Comparison of ENCODE assay signal across 1 cellular context in the genomic region with DNA sequence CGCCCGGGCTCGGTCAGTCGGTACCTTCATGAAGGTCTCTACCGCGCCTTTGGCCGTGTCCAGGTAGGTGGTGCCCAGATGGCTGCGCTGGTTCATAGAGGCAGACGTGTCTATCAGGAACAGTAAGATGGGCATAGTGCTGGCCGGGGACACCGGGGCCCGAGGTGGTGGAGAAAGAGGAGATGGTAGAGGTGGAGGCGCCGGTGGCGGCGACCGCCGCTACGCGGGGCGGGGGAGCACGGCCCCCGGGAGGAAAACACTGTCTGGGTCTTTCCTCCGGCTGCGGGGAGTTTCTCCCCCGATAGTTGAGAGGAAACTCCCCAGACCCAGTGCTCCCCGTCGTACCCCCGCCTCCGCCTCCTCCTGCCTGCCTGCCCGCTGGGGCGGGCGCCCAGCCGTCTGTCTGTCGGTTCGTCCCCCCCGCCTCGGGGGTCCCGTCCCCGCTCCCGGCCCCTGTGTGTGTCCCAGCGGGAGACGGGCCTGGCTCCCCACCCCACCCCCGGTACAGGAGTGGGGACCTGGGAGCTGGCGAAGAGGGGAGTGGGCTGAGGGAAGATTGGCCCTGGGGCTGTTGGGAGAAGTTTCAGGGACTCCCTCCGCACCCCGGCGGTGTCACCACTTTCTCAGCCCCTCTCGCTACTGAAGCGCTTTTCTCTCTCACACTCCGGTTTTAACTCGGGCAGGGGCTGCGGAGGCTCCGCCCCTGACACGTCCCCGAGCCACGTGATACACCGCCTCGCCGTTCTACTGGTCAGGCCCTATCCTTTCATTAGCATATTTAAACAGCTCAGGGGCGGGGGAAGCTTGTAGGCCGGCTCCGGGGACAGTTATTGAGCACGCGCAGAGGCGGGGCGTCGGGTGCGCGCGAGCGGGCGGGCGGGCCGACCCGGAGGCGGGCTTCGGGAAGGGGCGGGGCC.
TF ChIP-seq lines count a peak whose summit lies in the region.

TSS of gene INTS6 (minus strand) at position 646 of the 917 bp plus-strand sequence. CDS start at position 135, 511 bp downstream.

TF ChIP-seq in K562, 482 proteins besides CTCF, POLR2A, EP300 and RAD21 (continued from another document and continues in another):
- TF ChIP-seq, protein P1, sequence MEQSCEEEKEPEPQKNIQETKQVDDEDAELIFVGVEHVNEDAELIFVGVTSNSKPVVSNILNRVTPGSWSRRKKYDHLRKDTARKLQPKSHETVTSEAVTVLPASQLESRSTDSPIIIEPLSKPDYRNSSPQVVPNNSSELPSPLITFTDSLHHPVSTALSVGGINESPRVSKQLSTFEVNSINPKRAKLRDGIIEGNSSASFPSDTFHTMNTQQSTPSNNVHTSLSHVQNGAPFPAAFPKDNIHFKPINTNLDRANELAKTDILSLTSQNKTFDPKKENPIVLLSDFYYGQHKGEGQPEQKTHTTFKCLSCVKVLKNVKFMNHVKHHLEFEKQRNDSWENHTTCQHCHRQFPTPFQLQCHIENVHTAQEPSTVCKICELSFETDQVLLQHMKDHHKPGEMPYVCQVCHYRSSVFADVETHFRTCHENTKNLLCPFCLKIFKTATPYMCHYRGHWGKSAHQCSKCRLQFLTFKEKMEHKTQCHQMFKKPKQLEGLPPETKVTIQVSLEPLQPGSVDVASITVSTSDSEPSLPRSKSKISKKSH (CRISPR knock-in tag; IDR thresholded peaks at IDR 0.05) = no peak
- TF ChIP-seq ZBTB43 (CRISPR knock-in tag; IDR thresholded peaks at IDR 0.05) = 0 out of 2 replicates have a peak, but pooled peaks have one; percentile 42
- TF ChIP-seq POLR2AphosphoS5 (IDR thresholded peaks at IDR 0.05; ENCODE audit: control insufficient read depth, insufficient read depth, low read depth, low read length) = peak; percentile 98
- no peak for TF ChIP-seq ZNF133 (CRISPR knock-in tag; IDR thresholded peaks at IDR 0.05)
- peak; percentile 6 for TF ChIP-seq HMGN3 (IDR thresholded peaks at IDR 0.05; ENCODE audit: borderline replicate concordance, extremely low read depth, insufficient read length, low read depth, low read length)
- TF ChIP-seq PRDM10 (IDR thresholded peaks at IDR 0.05; ENCODE audit: partially characterized antibody) = peak; percentile 21
- peak; percentile 93 for TF ChIP-seq GTF2F1 (IDR thresholded peaks at IDR 0.05; ENCODE audit: low read depth, low read length)
- TF ChIP-seq RBM17 (IDR thresholded peaks at IDR 0.05; ENCODE audit: borderline replicate concordance, low read depth, low read length) = no peak
- no peak for TF ChIP-seq FOSL1 (tag; conservative IDR thresholded peaks at IDR 0.05)
- TF ChIP-seq GABPB1 (CRISPR knock-in tag; IDR thresholded peaks at IDR 0.05) = peak; percentile 70; the same call in 1 of the 2 replicates
- TF ChIP-seq, protein P2, sequence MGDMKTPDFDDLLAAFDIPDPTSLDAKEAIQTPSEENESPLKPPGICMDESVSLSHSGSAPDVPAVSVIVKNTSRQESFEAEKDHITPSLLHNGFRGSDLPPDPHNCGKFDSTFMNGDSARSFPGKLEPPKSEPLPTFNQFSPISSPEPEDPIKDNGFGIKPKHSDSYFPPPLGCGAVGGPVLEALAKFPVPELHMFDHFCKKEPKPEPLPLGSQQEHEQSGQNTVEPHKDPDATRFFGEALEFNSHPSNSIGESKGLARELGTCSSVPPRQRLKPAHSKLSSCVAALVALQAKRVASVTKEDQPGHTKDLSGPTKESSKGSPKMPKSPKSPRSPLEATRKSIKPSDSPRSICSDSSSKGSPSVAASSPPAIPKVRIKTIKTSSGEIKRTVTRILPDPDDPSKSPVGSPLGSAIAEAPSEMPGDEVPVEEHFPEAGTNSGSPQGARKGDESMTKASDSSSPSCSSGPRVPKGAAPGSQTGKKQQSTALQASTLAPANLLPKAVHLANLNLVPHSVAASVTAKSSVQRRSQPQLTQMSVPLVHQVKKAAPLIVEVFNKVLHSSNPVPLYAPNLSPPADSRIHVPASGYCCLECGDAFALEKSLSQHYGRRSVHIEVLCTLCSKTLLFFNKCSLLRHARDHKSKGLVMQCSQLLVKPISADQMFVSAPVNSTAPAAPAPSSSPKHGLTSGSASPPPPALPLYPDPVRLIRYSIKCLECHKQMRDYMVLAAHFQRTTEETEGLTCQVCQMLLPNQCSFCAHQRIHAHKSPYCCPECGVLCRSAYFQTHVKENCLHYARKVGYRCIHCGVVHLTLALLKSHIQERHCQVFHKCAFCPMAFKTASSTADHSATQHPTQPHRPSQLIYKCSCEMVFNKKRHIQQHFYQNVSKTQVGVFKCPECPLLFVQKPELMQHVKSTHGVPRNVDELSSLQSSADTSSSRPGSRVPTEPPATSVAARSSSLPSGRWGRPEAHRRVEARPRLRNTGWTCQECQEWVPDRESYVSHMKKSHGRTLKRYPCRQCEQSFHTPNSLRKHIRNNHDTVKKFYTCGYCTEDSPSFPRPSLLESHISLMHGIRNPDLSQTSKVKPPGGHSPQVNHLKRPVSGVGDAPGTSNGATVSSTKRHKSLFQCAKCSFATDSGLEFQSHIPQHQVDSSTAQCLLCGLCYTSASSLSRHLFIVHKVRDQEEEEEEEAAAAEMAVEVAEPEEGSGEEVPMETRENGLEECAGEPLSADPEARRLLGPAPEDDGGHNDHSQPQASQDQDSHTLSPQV (IDR thresholded peaks at IDR 0.05) = no peak
- no peak for TF ChIP-seq ZNF561 (CRISPR knock-in tag; conservative IDR thresholded peaks at IDR 0.05)
- TF ChIP-seq ETV5 (CRISPR knock-in tag; IDR thresholded peaks at IDR 0.05; ENCODE audit: low read depth) = no peak
- TF ChIP-seq ZSCAN32 (CRISPR knock-in tag; IDR thresholded peaks at IDR 0.05) = no peak
- no peak for TF ChIP-seq SRSF3 (IDR thresholded peaks at IDR 0.05; ENCODE audit: insufficient read depth, low read length)
- TF ChIP-seq ETV1 (tag; conservative IDR thresholded peaks at IDR 0.05; ENCODE audit: low read depth) = no peak
- no peak for TF ChIP-seq ESRRB (CRISPR knock-in tag; IDR thresholded peaks at IDR 0.05; ENCODE audit: borderline replicate concordance)
- no peak for TF ChIP-seq PTBP1 (IDR thresholded peaks at IDR 0.05; ENCODE audit: low read depth, low read length)
- peak; percentile 87 for TF ChIP-seq BRD4 (IDR thresholded peaks at IDR 0.05)
- TF ChIP-seq RB1 (IDR thresholded peaks at IDR 0.05; ENCODE audit: low read depth) = 0 out of 2 replicates have a peak, but pooled peaks have one; percentile 9
- TF ChIP-seq NFATC3 (IDR thresholded peaks at IDR 0.05) = no peak
- TF ChIP-seq ZNF3 (CRISPR knock-in tag; IDR thresholded peaks at IDR 0.05) = no peak
- TF ChIP-seq GTF2B (IDR thresholded peaks at IDR 0.05; ENCODE audit: extremely low read depth, insufficient read length) = peak; percentile 84
- no peak for TF ChIP-seq CBX3 (IDR thresholded peaks at IDR 0.05; ENCODE audit: borderline replicate concordance in 1 of 2, low read length in 2 of 2)
- TF ChIP-seq KLF16 (IDR thresholded peaks at IDR 0.05) = no peak
- TF ChIP-seq NRF1 (conservative IDR thresholded peaks at IDR 0.05 in 1 of 2, IDR thresholded peaks at IDR 0.05 in 1 of 2) = peak; percentile 90 to 91
- peak; percentile 84 for TF ChIP-seq GTF2E2 (tag; IDR thresholded peaks at IDR 0.05)
- TF ChIP-seq MYNN (IDR thresholded peaks at IDR 0.05) = peak; percentile 45; the same call in 1 of the 2 replicates
- no peak for TF ChIP-seq MYNN (CRISPR knock-in tag; IDR thresholded peaks at IDR 0.05)
- no peak for TF ChIP-seq ARID1B (IDR thresholded peaks at IDR 0.05)
- peak; percentile 84 for TF ChIP-seq MBD2 (IDR thresholded peaks at IDR 0.05; ENCODE audit: borderline replicate concordance, low read depth)
- peak in 2 of 3 experiments; percentile 46 to 57 for TF ChIP-seq YY1 (IDR thresholded peaks at IDR 0.05; ENCODE audit: borderline replicate concordance in 1 of 3, control insufficient read depth in 1 of 3, extremely low read depth in 1 of 3, insufficient read depth in 3 of 3, insufficient read length in 1 of 3, insufficient replicate concordance in 2 of 3, low read depth in 1 of 3, low read length in 2 of 3)
- TF ChIP-seq, protein P3, sequence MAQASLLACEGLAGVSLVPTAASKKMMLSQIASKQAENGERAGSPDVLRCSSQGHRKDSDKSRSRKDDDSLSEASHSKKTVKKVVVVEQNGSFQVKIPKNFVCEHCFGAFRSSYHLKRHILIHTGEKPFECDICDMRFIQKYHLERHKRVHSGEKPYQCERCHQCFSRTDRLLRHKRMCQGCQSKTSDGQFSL (CRISPR knock-in tag; IDR thresholded peaks at IDR 0.05) = peak; percentile 67
- TF ChIP-seq, protein P3 (tag; IDR thresholded peaks at IDR 0.05) = no peak
